In the genomic region with DNA sequence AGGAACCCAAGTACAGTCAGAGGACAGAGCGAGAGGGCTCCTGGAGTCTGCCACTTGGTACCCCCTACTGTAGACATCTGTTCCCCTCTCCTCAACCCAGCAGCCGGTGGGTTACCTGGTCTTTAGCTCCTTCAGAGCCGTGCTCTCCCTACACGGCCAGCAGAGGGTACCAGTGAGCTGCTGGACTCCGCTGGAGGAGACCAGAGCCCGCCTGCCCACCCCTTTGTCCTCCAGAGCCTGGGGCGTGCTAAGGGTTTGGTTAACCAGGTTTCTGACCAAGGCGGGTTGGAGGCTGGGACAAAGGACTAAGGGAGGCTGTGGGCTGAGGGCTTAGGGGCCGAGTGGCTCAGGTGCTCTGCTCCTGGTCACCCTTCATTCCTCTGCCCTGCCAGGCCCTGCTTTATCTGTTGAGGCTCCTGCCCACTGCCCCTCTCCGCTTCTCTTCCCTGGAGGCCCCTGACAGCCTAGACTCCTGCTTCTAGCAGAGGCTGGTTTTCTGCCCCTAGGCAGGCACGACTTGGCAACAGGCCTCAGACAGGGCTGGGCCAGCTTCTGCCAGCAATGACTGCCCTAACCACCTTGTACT, we compare ENCODE assay signal across 8 cellular contexts. TPM values are rescaled to one million over a fixed set of nuclear protein-coding genes. Genes with fewer than 3 reads are reported as not detected.
A peak's percentile ranks its signal among the peaks of the same experiment; 100 is the strongest.
DNase-seq lines count a peak whose midpoint lies in the region; ATAC-seq and TF ChIP-seq lines count a peak whose summit lies in the region.

No MANE protein-coding gene starts in this region.

- H3K36me3 Mint-ChIP-seq in endothelial cell (ENCODE audit: low read depth, unreplicated experiment) = no peaks in the 10 kb centered on the region

- H3K4me1 ChIP-seq in HEK293 (ENCODE audit: control insufficient read depth, insufficient read depth, low read length) (no peaks in the 10 kb centered on the region; the same call in 1 of the 2 replicates), mucosa of stomach (ENCODE audit: control insufficient read depth, insufficient read depth, low read length) (peaks cover 48% of the 10 kb centered on the region)

- no peak overlapping the region for H3K27ac ChIP-seq in HEK293 (ENCODE audit: extremely low read depth, low read depth, low read length)

- no peak for ATAC-seq in GM21447 (IDR thresholded peaks at IDR 0.05; ENCODE audit: unreplicated experiment)

- H3K4me1 Mint-ChIP-seq in endothelial cell (ENCODE audit: unreplicated experiment) = peaks cover 24% of the 10 kb centered on the region

- CTCF ChIA-PET in HEK293 (lab: Yijun Ruan, JAX) = interaction anchor here (0.5 to 7.1 kb wide), 39 partner anchors 9 to 800 kb away, joined by 3 to 99 read pairs (median 5); a partner anchor contains a TSS

- H3K9me3 Mint-ChIP-seq in endothelial cell (ENCODE audit: unreplicated experiment) = no peaks in the 10 kb centered on the region

- H3K4me3 Mint-ChIP-seq in endothelial cell (ENCODE audit: unreplicated experiment) = no peak overlapping the region

- H3K9me3 ChIP-seq in HEK293 (ENCODE audit: control insufficient read depth, insufficient read depth, low read depth, low read length) (no peaks in the 10 kb centered on the region), mucosa of stomach (ENCODE audit: control insufficient read depth, low read length) (no peaks in the 10 kb centered on the region)

- H3K4me3 ChIP-seq in HEK293 (ENCODE audit: low read depth, low read length) (no peak overlapping the region), mucosa of stomach (ENCODE audit: low read length) (no peak overlapping the region)

- no peak overlapping the region for H3K27ac Mint-ChIP-seq in endothelial cell (ENCODE audit: unreplicated experiment)

- POLR2A ChIA-PET in HEK293 (lab: Yijun Ruan, JAX) = interaction anchor here (0.6 to 1.0 kb wide), 2 partner anchors 8 to 12 kb away, joined by 3 read pairs; a partner anchor contains a TSS

- peaks cover 15% of the 10 kb centered on the region for H3K27me3 Mint-ChIP-seq in endothelial cell (ENCODE audit: unreplicated experiment)

- peak; percentile 69 for DNase-seq in CD1c-positive myeloid dendritic cell (ENCODE audit: extremely low spot score)
- DNase-seq in NCI-H774 (lab: John Stamatoyannopoulos, UW) = peak; percentile 19
- peak; percentile 16 to 23 for DNase-seq in activated CD8-positive, alpha-beta memory T cell treated with anti-CD3 and anti-CD28 coated beads for 4 hours (ENCODE audit: low read depth in 2 of 2)
- DNase-seq in endothelial cell (ENCODE audit: low spot score) = peak; percentile 84
- peak; percentile 53 for DNase-seq in superior temporal gyrus (ENCODE audit: extremely low spot score)

- H3K36me3 ChIP-seq in HEK293 (ENCODE audit: control insufficient read depth in 2 of 2, insufficient read depth in 1 of 2, low read length in 2 of 2) (no peaks in the 10 kb centered on the region), mucosa of stomach (ENCODE audit: control insufficient read depth, insufficient read depth, low read length) (no peaks in the 10 kb centered on the region)

- H3K9ac ChIP-seq in mucosa of stomach (ENCODE audit: low read length) = peak overlapping the region; percentile 77

- H3K27me3 ChIP-seq in mucosa of stomach (ENCODE audit: control insufficient read depth, insufficient read depth, low read length) = peaks cover 7% of the 10 kb centered on the region

- TF ChIP-seq CTCF in HEK293 (tag by site-specific recombination; IDR thresholded peaks at IDR 0.05) (peak; percentile 77), endothelial cell (IDR thresholded peaks at IDR 0.05; ENCODE audit: unreplicated experiment) (peak; percentile 38)

TF ChIP-seq in HEK293, 187 proteins besides CTCF, POLR2A, EP300 and RAD21 (continues in another document):
- TF ChIP-seq ZNF549 (tag by site-specific recombination; IDR thresholded peaks at IDR 0.05) (no peak), ZNF223 (tag by site-specific recombination; IDR thresholded peaks at IDR 0.05) (no peak), ZNF175 (tag by site-specific recombination; IDR thresholded peaks at IDR 0.05) (no peak), TRIM28 (IDR thresholded peaks at IDR 0.05; ENCODE audit: borderline replicate concordance, low read length) (no peak), ZNF76 (tag by site-specific recombination; IDR thresholded peaks at IDR 0.05; ENCODE audit: borderline replicate concordance, low read depth) (no peak), ZNF140 (tag by site-specific recombination; IDR thresholded peaks at IDR 0.05) (no peak), ZNF624 (tag by site-specific recombination; IDR thresholded peaks at IDR 0.05) (no peak), ZNF2 (tag by site-specific recombination; IDR thresholded peaks at IDR 0.05) (no peak), ZNF335 (tag by site-specific recombination; conservative IDR thresholded peaks at IDR 0.05) (peak; percentile 46), ZNF510 (tag by site-specific recombination; IDR thresholded peaks at IDR 0.05; ENCODE audit: insufficient replicate concordance) (no peak), ZNF341 (tag by site-specific recombination; IDR thresholded peaks at IDR 0.05; ENCODE audit: low read depth) (no peak), ZNF23 (tag by site-specific recombination; IDR thresholded peaks at IDR 0.05; ENCODE audit: borderline replicate concordance) (no peak), ZNF610 (tag by site-specific recombination; IDR thresholded peaks at IDR 0.05; ENCODE audit: borderline replicate concordance) (no peak), ZFHX2 (tag by site-specific recombination; conservative IDR thresholded peaks at IDR 0.05) (0 out of 2 replicates have a peak, but pooled peaks have one; percentile 10), ZNF48 (tag by site-specific recombination; IDR thresholded peaks at IDR 0.05) (no peak), ZNF654 (tag by site-specific recombination; IDR thresholded peaks at IDR 0.05; ENCODE audit: low read depth) (peak; percentile 57), KLF16 (tag by site-specific recombination; IDR thresholded peaks at IDR 0.05) (no peak), ZBTB17 (tag by site-specific recombination; IDR thresholded peaks at IDR 0.05) (peak; percentile 51; the same call in 1 of the 2 replicates)
- TF ChIP-seq, protein P1, sequence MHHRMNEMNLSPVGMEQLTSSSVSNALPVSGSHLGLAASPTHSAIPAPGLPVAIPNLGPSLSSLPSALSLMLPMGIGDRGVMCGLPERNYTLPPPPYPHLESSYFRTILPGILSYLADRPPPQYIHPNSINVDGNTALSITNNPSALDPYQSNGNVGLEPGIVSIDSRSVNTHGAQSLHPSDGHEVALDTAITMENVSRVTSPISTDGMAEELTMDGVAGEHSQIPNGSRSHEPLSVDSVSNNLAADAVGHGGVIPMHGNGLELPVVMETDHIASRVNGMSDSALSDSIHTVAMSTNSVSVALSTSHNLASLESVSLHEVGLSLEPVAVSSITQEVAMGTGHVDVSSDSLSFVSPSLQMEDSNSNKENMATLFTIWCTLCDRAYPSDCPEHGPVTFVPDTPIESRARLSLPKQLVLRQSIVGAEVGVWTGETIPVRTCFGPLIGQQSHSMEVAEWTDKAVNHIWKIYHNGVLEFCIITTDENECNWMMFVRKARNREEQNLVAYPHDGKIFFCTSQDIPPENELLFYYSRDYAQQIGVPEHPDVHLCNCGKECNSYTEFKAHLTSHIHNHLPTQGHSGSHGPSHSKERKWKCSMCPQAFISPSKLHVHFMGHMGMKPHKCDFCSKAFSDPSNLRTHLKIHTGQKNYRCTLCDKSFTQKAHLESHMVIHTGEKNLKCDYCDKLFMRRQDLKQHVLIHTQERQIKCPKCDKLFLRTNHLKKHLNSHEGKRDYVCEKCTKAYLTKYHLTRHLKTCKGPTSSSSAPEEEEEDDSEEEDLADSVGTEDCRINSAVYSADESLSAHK (tag by site-specific recombination; IDR thresholded peaks at IDR 0.05) = no peak
- TF ChIP-seq, protein P2, sequence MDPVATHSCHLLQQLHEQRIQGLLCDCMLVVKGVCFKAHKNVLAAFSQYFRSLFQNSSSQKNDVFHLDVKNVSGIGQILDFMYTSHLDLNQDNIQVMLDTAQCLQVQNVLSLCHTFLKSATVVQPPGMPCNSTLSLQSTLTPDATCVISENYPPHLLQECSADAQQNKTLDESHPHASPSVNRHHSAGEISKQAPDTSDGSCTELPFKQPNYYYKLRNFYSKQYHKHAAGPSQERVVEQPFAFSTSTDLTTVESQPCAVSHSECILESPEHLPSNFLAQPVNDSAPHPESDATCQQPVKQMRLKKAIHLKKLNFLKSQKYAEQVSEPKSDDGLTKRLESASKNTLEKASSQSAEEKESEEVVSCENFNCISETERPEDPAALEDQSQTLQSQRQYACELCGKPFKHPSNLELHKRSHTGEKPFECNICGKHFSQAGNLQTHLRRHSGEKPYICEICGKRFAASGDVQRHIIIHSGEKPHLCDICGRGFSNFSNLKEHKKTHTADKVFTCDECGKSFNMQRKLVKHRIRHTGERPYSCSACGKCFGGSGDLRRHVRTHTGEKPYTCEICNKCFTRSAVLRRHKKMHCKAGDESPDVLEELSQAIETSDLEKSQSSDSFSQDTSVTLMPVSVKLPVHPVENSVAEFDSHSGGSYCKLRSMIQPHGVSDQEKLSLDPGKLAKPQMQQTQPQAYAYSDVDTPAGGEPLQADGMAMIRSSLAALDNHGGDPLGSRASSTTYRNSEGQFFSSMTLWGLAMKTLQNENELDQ (tag by site-specific recombination; IDR thresholded peaks at IDR 0.05; ENCODE audit: low read depth) = no peak
- TF ChIP-seq, protein P3, sequence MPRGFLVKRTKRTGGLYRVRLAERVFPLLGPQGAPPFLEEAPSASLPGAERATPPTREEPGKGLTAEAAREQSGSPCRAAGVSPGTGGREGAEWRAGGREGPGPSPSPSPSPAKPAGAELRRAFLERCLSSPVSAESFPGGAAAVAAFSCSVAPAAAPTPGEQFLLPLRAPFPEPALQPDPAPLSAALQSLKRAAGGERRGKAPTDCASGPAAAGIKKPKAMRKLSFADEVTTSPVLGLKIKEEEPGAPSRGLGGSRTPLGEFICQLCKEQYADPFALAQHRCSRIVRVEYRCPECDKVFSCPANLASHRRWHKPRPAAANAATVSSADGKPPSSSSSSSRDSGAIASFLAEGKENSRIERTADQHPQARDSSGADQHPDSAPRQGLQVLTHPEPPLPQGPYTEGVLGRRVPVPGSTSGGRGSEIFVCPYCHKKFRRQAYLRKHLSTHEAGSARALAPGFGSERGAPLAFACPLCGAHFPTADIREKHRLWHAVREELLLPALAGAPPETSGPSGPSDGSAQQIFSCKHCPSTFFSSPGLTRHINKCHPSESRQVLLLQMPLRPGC (tag by site-specific recombination; IDR thresholded peaks at IDR 0.05) = no peak

RNA-seq across cellular contexts. Expression of a gene that starts 2.7 kb away (rescaled TPM):
- 3.3 TPM for total RNA-seq in endothelial cell (ENCODE audit: unreplicated experiment)

RNA-seq across cellular contexts. Expression of a gene that starts 12.0 kb away (rescaled TPM):
- total RNA-seq in endothelial cell (ENCODE audit: unreplicated experiment) = 7.2 TPM

RNA-seq across cellular contexts. Expression of a gene that starts 34.9 kb away (rescaled TPM):
- total RNA-seq in endothelial cell (ENCODE audit: unreplicated experiment) = 1.1 TPM

RNA-seq across cellular contexts. Expression of a gene that starts 52.7 kb away (rescaled TPM):
- total RNA-seq in endothelial cell (ENCODE audit: unreplicated experiment) = 107 TPM

RNA-seq across cellular contexts. Expression of a gene that starts 55.1 kb away (rescaled TPM):
- total RNA-seq in endothelial cell (ENCODE audit: unreplicated experiment) = not detected

Comparison
In these comparisons a context has a peak if more than half of its experiments do, and no peak if none do; other contexts are left out.
1. DNase-seq: peak in every context shown above with its lines; median percentile 84 in endothelial cell; 69 in CD1c-positive myeloid dendritic cell; 53 in superior temporal gyrus; 20 in activated CD8-positive, alpha-beta memory T cell treated with anti-CD3 and anti-CD28 coated beads for 4 hours; 19 in NCI-H774.